11 cellular contexts compared by ENCODE assay signal in the genomic region with DNA sequence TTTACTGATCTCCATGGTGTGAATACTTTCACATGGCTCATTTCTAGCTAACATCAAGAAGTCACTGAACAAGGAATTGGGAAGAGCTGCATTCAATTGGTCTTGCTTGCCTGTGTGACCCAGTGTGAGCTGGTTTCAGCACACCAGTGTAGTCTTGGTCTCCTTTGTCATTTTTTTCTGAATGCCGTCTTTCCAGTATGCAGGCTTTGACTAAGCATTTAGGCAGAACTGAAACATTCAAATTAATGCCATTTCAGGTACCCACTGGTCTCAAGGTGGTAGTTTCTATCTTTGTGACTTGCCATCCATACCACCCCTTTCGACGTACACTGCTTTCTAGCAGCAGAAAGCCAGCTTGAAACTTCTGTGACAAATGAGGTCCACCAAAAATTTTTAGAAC.
A peak's percentile ranks its signal among the peaks of the same experiment; 100 is the strongest.
DNase-seq lines count a peak whose midpoint lies in the region; ATAC-seq, FAIRE-seq and TF ChIP-seq lines count a peak whose summit lies in the region.
"Had no signal": no experiment of that assay in that cellular context is flagged by ENCODE, and none has a peak within 500 bp of the region (broad histone marks: within the 10 kb centered on the region; RNA-seq: fewer than 3 reads in every experiment).

No MANE protein-coding gene starts in this region.

- FAIRE-seq in H54 (lab: Jason Lieb, UNC) = no peak

- peaks cover 72% of the 10 kb centered on the region for H3K4me1 Mint-ChIP-seq in memory B cell

- no peak for TF ChIP-seq EP300 in stomach (IDR thresholded peaks at IDR 0.05)

- no peaks in the 10 kb centered on the region for H3K27me3 Mint-ChIP-seq in memory B cell
- H3K27me3 Mint-ChIP-seq: central memory CD8-positive, alpha-beta T cell had no signal

- intact Hi-C loops in stomach (cut with DNase I; ENCODE audit: low total_unique reads) = no loop called here

- TF ChIP-seq POLR2A in H54 (IDR thresholded peaks at IDR 0.05; ENCODE audit: low read depth, low read length) = no peak
- no peak for TF ChIP-seq POLR2A in stomach (IDR thresholded peaks at IDR 0.05)

- DNase-seq in memory B cell (ENCODE audit: low spot score in 2 of 2) = peak in 1 of 2 donors; percentile 32
- no peak for DNase-seq in H54 (ENCODE audit: insufficient read length, low spot score)
- DNase-seq in stomach = no peak
- no peak for DNase-seq in G401 (ENCODE audit: low spot score)
- DNase-seq in activated effector memory CD4-positive, alpha-beta T cell treated with anti-CD3 and anti-CD28 coated beads, Interleukin-2, amount 50 U/mL, for 16 hours = no peak
- DNase-seq: H7 had no signal

- H3K9me3 Mint-ChIP-seq in memory B cell = no peaks in the 10 kb centered on the region

- no peaks in the 10 kb centered on the region for H3K27me3 ChIP-seq in stomach

- H3K9me3 ChIP-seq in stomach = no peaks in the 10 kb centered on the region

- in situ Hi-C loops in G401 (cut with HindIII; ENCODE audit: low sequenced_read_pairs) = no loop called here

- peaks cover 14 to 37% (median 21%) of the 10 kb centered on the region in 4 donors for H3K4me1 ChIP-seq in stomach

- peak overlapping the region; percentile 90 for H3K27ac Mint-ChIP-seq in memory B cell

- H3K27ac ChIP-seq in stomach = peak overlapping the region in 1 of 5 donors; percentile 53
- H3K27ac ChIP-seq: SK-N-MC had no signal

- H3K36me3 ChIP-seq in stomach = no peaks in the 10 kb centered on the region

- H3K4me3 ChIP-seq in stomach = no peak overlapping the region
- H3K4me3 ChIP-seq: SK-N-MC had no signal

- 81 to 87% (median 82%) methylated on average over 3 of the region's 3 CpGs for WGBS in stomach, 5 donors

- ATAC-seq in GM18517 (IDR thresholded peaks at IDR 0.05; ENCODE audit: unreplicated experiment) (peak; percentile 95), GM21447 (IDR thresholded peaks at IDR 0.05; ENCODE audit: unreplicated experiment) (peak; percentile 90), HG03439 (IDR thresholded peaks at IDR 0.05; ENCODE audit: unreplicated experiment) (peak; percentile 93), memory B cell (ENCODE audit: low read depth) (peak; percentile 88)

- TF ChIP-seq CTCF in stomach (IDR thresholded peaks at IDR 0.05) = no peak

- H3K36me3 Mint-ChIP-seq in memory B cell = no peaks in the 10 kb centered on the region

- H3K4me3 Mint-ChIP-seq in memory B cell = peak overlapping the region; percentile 45
- H3K4me3 Mint-ChIP-seq: central memory CD8-positive, alpha-beta T cell had no signal
